In genomic region chr7:57653262-57653830, GRCh38 we compare ENCODE assay signal across 25 cellular contexts.
DNase-seq lines count a peak whose midpoint lies in the region; FAIRE-seq and TF ChIP-seq lines count a peak whose summit lies in the region.
"Had no signal": no experiment of that assay in that cellular context is flagged by ENCODE, and none has a peak within 500 bp of the region (broad histone marks: within the 10 kb centered on the region; RNA-seq: fewer than 3 reads in every experiment).

No MANE protein-coding gene starts in this region.

- no peaks in the 10 kb centered on the region for H3K36me3 Mint-ChIP-seq in Calu3 (ENCODE audit: insufficient read depth, unreplicated experiment)
- H3K36me3 Mint-ChIP-seq: CD8-positive, alpha-beta T cell had no signal

- dilution Hi-C loops in mammary epithelial cell (cut with HindIII; ENCODE audit: low sequenced_read_pairs) = no loop called here

- no peaks in the 10 kb centered on the region for H3K36me3 ChIP-seq in osteoblast (ENCODE audit: insufficient read depth, low read length)
- no peaks in the 10 kb centered on the region for H3K36me3 ChIP-seq in mammary epithelial cell (ENCODE audit: insufficient read depth, low read length)
- H3K36me3 ChIP-seq: BLaER1 treated with 17β-estradiol and CSF1 and Interleukin-3, amounts not matched to agents 10 nM and 100 nM had no signal

- H3K27ac Mint-ChIP-seq in Calu3 (ENCODE audit: unreplicated experiment) = no peak overlapping the region
- H3K27ac Mint-ChIP-seq: B cell; CD4-positive, alpha-beta T cell; CD8-positive, alpha-beta T cell had no signal

- H3K4me3 Mint-ChIP-seq in Calu3 (ENCODE audit: low read depth, unreplicated experiment) = no peak overlapping the region
- H3K4me3 Mint-ChIP-seq: B cell; CD4-positive, alpha-beta T cell; CD8-positive, alpha-beta T cell had no signal

- H3K9me3 Mint-ChIP-seq in Calu3 (ENCODE audit: low read depth, unreplicated experiment) = peaks cover 33% of the 10 kb centered on the region

- no peaks in the 10 kb centered on the region for H3K9me3 ChIP-seq in osteoblast (ENCODE audit: low read depth, low read length)
- peaks cover 43% of the 10 kb centered on the region for H3K9me3 ChIP-seq in mammary epithelial cell (replicated peaks; ENCODE audit: insufficient read depth, low read length)
- H3K9me3 ChIP-seq: A549, Caco-2 had no signal

- intact Hi-C loops in Calu3 (cut with micrococcal nuclease; ENCODE audit: unreplicated experiment) = no loop called here
- intact Hi-C loops in mammary epithelial cell (cut with micrococcal nuclease) = no loop called here

- no peaks in the 10 kb centered on the region for H3K27me3 Mint-ChIP-seq in Calu3 (ENCODE audit: unreplicated experiment)
- H3K27me3 Mint-ChIP-seq: B cell; CD4-positive, alpha-beta T cell had no signal

- no peaks in the 10 kb centered on the region for H3K4me1 Mint-ChIP-seq in Calu3 (ENCODE audit: low read depth, unreplicated experiment)
- H3K4me1 Mint-ChIP-seq: B cell had no signal

- H2AFZ ChIP-seq in osteoblast (ENCODE audit: low read length) (no peak overlapping the region), mammary epithelial cell (ENCODE audit: low read depth, low read length) (no peak overlapping the region)

- BruUV-seq in Calu3 (replicated peaks; lab: Mats Ljungman, UMichigan) = no TSS peak
- BruUV-seq in mammary epithelial cell (replicated peaks; lab: Mats Ljungman, UMichigan) = no TSS peak

- 92% methylated on average over 13 of the region's 36 CpGs for WGBS in mammary epithelial cell (ENCODE audit: low coverage, missing lambda C conversion rate)

- no peak overlapping the region for H3K9ac ChIP-seq in mammary epithelial cell (ENCODE audit: insufficient read depth, low read length)
- H3K9ac ChIP-seq: BLaER1 treated with 17β-estradiol and CSF1 and Interleukin-3, amounts not matched to agents 10 nM and 100 nM had no signal

- H3K4me1 ChIP-seq in osteoblast (ENCODE audit: insufficient read depth, low read length) (no peaks in the 10 kb centered on the region), mammary epithelial cell (ENCODE audit: insufficient read depth, low read length) (no peaks in the 10 kb centered on the region)
- H3K4me1 ChIP-seq: A549; BLaER1 treated with 17β-estradiol and CSF1 and Interleukin-3, amounts not matched to agents 10 nM and 100 nM; Caco-2 had no signal

- H3K4me3 ChIP-seq in osteoblast (ENCODE audit: insufficient read depth, low read length) (no peak overlapping the region), mammary epithelial cell (replicated peaks in 1 of 3; ENCODE audit: insufficient read depth in 1 of 3, low read depth in 2 of 3, low read length in 3 of 3) (no peak overlapping the region)
- H3K4me3 ChIP-seq: A549; BLaER1 treated with 17β-estradiol and CSF1 and Interleukin-3, amounts not matched to agents 10 nM and 100 nM; GM12878 had no signal

- in situ Hi-C loops in mammary epithelial cell (cut with MboI; ENCODE audit: low sequenced_read_pairs in 2 of 2) = no loop called here

- H3K27ac ChIP-seq in osteoblast (ENCODE audit: low read depth, low read length) = no peak overlapping the region
- no peak overlapping the region for H3K27ac ChIP-seq in mammary epithelial cell (ENCODE audit: insufficient read depth, low read depth, low read length)
- H3K27ac ChIP-seq: 22Rv1; A549; BLaER1 treated with 17β-estradiol and CSF1 and Interleukin-3, amounts not matched to agents 10 nM and 100 nM; C4-2B had no signal

- DNase-seq in NCI-H748 (lab: John Stamatoyannopoulos, UW; ENCODE audit: unreplicated experiment) = peak; percentile 20
- no peak for DNase-seq in NCI-H748 treated with DMSO at 0.1 percent for 48 hours (lab: John Stamatoyannopoulos, UW)
- DNase-seq in osteoblast (ENCODE audit: insufficient read length, low spot score, missing footprints) = peak; percentile 54
- no peak for DNase-seq in urothelium cell line (ENCODE audit: low spot score)
- DNase-seq in Calu3 = no peak
- no peak for DNase-seq in mammary epithelial cell
- DNase-seq: AML-193; Caco-2; CD4-positive, alpha-beta T cell; CD8-positive, alpha-beta T cell; DMS 273 treated with DMSO at 0.1 percent for 48 hours; DMS153; DMS53; DMS79; DND-41; EL; GDM1 had no signal

- CTCF ChIA-PET in Calu3 (lab: Charles Lee) = no interaction called here
- CTCF ChIA-PET in mammary epithelial cell (lab: Charles Lee; ENCODE audit: low non-redundant PET) = no interaction called here

- TF ChIP-seq CTCF in osteoblast (IDR thresholded peaks at IDR 0.05; ENCODE audit: extremely low read depth, low read depth, low read length) (no peak), Calu3 (IDR thresholded peaks at IDR 0.05; ENCODE audit: unreplicated experiment) (no peak), mammary epithelial cell (conservative IDR thresholded peaks at IDR 0.05 in 1 of 2, IDR thresholded peaks at IDR 0.05 in 1 of 2; ENCODE audit: extremely low read depth in 1 of 2, insufficient read depth in 1 of 2, low read depth in 1 of 2, low read length in 2 of 2) (no peak)

- no peak overlapping the region for H3K4me2 ChIP-seq in osteoblast (ENCODE audit: insufficient read depth, low read length)
- H3K4me2 ChIP-seq in mammary epithelial cell (ENCODE audit: insufficient read depth, low read depth, low read length) = no peak overlapping the region
- H3K4me2 ChIP-seq: A549; BLaER1 treated with 17β-estradiol and CSF1 and Interleukin-3, amounts not matched to agents 10 nM and 100 nM had no signal

- FAIRE-seq in urothelium cell line (lab: Jason Lieb, UNC) = peak; percentile 5
- FAIRE-seq: A549, GM12878, GM12892, GM18507 had no signal

- H3K79me2 ChIP-seq in osteoblast (ENCODE audit: insufficient read depth, low read length) (no peaks in the 10 kb centered on the region), mammary epithelial cell (ENCODE audit: insufficient read depth, low read length) (no peaks in the 10 kb centered on the region)

- no peaks in the 10 kb centered on the region for H4K20me1 ChIP-seq in osteoblast (ENCODE audit: insufficient read depth, low read length)
- no peaks in the 10 kb centered on the region for H4K20me1 ChIP-seq in mammary epithelial cell (ENCODE audit: insufficient read depth, low read length)
- H4K20me1 ChIP-seq: BLaER1 treated with 17β-estradiol and CSF1 and Interleukin-3, amounts not matched to agents 10 nM and 100 nM had no signal

- H3K27me3 ChIP-seq in osteoblast (ENCODE audit: insufficient read depth, low read length) = no peaks in the 10 kb centered on the region
- no peaks in the 10 kb centered on the region for H3K27me3 ChIP-seq in mammary epithelial cell (ENCODE audit: insufficient read depth, low read length)
- H3K27me3 ChIP-seq: BLaER1 treated with 17β-estradiol and CSF1 and Interleukin-3, amounts not matched to agents 10 nM and 100 nM had no signal

Comparison
In these comparisons a context has a peak if more than half of its experiments do, and no peak if none do; other contexts are left out.
1. DNase-seq: peak in NCI-H748 (single experiment) and osteoblast (single experiment); none in NCI-H748 treated with DMSO at 0.1 percent for 48 hours (single experiment), urothelium cell line (single experiment), Calu3 (single experiment) and mammary epithelial cell (single experiment).